ENCODE assay signal across 17 cellular contexts in the genomic region with DNA sequence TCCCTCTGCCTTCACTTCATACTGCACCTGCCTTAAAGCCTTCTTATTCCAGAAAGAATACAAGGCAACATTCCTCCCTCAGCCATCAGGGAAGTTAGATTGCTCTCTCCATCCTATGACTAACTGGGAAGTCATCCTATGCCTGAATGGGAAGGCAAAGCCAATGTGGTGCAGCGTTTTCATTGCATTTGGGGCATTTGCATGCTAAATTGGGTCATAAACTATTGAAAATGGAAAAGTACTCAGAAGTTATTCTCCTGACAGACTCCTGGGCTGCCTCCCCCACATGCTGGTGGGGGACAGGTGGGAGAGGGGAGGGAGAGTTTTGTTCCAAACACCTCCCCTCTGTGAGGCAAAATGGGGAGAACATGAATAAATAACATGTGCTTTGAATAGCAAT.
DNase-seq lines count a peak whose midpoint lies in the region; ATAC-seq lines count a peak whose summit lies in the region.
"Had no signal": no experiment of that assay in that cellular context is flagged by ENCODE, and none has a peak within 500 bp of the region (broad histone marks: within the 10 kb centered on the region; RNA-seq: fewer than 3 reads in every experiment).

No MANE protein-coding gene starts in this region.

- DNase-seq in NCI-H1048 (lab: John Stamatoyannopoulos, UW) (peak; percentile 8), astrocyte of the hippocampus (ENCODE audit: low read depth, low spot score) (peak; percentile 40), kidney glomerular epithelial cell (lab: John Stamatoyannopoulos, UW) (peak; percentile 9), OCI-M1 (lab: John Stamatoyannopoulos, UW) (no peak), activated T-cell treated with anti-CD3 and anti-CD28 coated beads for 4 hours (no peak)
- DNase-seq in stimulated activated naive CD4-positive, alpha-beta T cell (lab: John Stamatoyannopoulos, UW): no peak
- DNase-seq in activated T-cell treated with anti-CD3 and anti-CD28 coated beads, Interleukin-2, amount 50 U/mL, for 72 hours: no peak
- DNase-seq: ACHN; DMS 273 treated with DMSO at 0.1 percent for 48 hours; DND-41; KG1; NCI-H146; NCI-H2029 treated with DMSO at 0.1 percent for 48 hours; NCI-H2171; NCI-H526 treated with DMSO at 0.1 percent for 48 hours; NK-92 treated with Interleukin-12 subunit alpha and Interleukin-12 subunit beta, amount 100 ng/mL, for 24 hours; RPMI8226 had no signal

- peaks cover 6% of the 10 kb centered on the region for H3K27me3 Mint-ChIP-seq in activated T-cell treated with anti-CD3 and anti-CD28 coated beads, Interleukin-2, amount 50 U/mL, for 72 hours (ENCODE audit: low read depth)

- no peak overlapping the region for H3K27ac Mint-ChIP-seq in activated T-cell treated with anti-CD3 and anti-CD28 coated beads, Interleukin-2, amount 50 U/mL, for 72 hours

- peaks cover 2 to 4% of the 10 kb centered on the region in 2 donors for H3K9me3 Mint-ChIP-seq in activated T-cell treated with anti-CD3 and anti-CD28 coated beads, Interleukin-2, amount 50 U/mL, for 72 hours

- no peak for ATAC-seq in activated T-cell treated with anti-CD3 and anti-CD28 coated beads, Interleukin-2, amount 50 U/mL, for 72 hours (replicated peaks in 1 of 2)

- no peaks in the 10 kb centered on the region for H3K36me3 Mint-ChIP-seq in activated T-cell treated with anti-CD3 and anti-CD28 coated beads, Interleukin-2, amount 50 U/mL, for 72 hours (ENCODE audit: insufficient read depth in 2 of 2)

- no peak overlapping the region for H3K4me3 Mint-ChIP-seq in activated T-cell treated with anti-CD3 and anti-CD28 coated beads, Interleukin-2, amount 50 U/mL, for 72 hours

- no peaks in the 10 kb centered on the region for H3K4me1 Mint-ChIP-seq in activated T-cell treated with anti-CD3 and anti-CD28 coated beads, Interleukin-2, amount 50 U/mL, for 72 hours (ENCODE audit: low read depth)

Comparison
In these comparisons a context has a peak if more than half of its experiments do, and no peak if none do; other contexts are left out.
1. DNase-seq: peak in NCI-H1048 (single experiment), astrocyte of the hippocampus (single experiment) and kidney glomerular epithelial cell (single experiment); none in stimulated activated naive CD4-positive, alpha-beta T cell (0 of 6), OCI-M1 (single experiment), activated T-cell treated with anti-CD3 and anti-CD28 coated beads for 4 hours (single experiment) and activated T-cell treated with anti-CD3 and anti-CD28 coated beads, Interleukin-2, amount 50 U/mL, for 72 hours (0 of 2).